8 cellular contexts compared by ENCODE assay signal in the genomic region with DNA sequence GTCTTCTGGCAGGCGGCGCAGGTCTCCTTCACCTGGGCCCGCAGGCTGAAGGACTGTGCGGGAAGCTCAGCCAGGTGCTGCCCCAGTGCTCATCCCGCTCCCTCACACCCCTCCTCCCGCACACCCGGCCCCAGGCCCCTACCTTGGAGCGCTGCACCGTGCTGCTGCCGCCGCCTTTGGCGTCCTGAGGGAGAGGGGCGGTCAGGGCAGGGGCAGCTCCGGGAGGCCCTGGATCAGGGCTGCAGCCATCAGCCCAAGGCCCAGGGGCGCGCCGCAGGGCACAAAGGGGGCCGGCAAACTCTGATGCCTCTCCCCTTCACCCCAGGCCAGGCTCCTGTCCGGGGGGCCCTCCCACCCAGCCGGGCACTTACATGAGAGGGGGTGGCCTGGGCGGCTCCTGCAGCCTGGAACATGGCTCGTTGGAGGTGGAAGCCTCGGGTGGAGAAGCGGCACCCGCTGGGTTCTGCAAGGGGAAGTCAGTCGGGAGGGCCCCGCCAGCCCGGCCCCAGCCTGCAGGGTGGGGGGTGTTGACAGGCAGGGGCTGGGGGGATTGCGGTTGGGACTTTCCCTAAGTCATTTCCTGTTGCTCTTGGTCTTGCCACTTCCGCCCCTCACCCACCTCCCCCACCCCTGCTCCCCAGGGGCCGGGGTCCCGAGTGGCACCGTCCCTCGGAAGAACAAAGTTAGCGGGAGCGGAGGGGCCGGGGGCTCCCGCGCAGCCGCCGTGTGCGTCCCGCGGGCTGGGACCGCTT. TPM values are rescaled to one million over a fixed set of nuclear protein-coding genes. Genes with fewer than 3 reads are reported as not detected.
DNase-seq lines count a peak whose midpoint lies in the region; ATAC-seq and TF ChIP-seq lines count a peak whose summit lies in the region.

No MANE protein-coding gene starts in this region.

- TF ChIP-seq EP300 in tibial nerve (IDR thresholded peaks at IDR 0.05): no peak

- peak overlapping the region; percentile 84 for H3K9ac ChIP-seq in NT2/D1 (ENCODE audit: insufficient read length, low read depth)

- peak; percentile 82 for DNase-seq in Daoy (ENCODE audit: low read depth)
- no peak for DNase-seq in NT2/D1 (ENCODE audit: low read depth, low spot score)
- peak; percentile 75 for DNase-seq in activated T-cell treated with anti-CD3 and anti-CD28 coated beads for 24 hours (ENCODE audit: low read depth)
- DNase-seq in fibroblast of pulmonary artery (ENCODE audit: low read depth): peak; percentile 48
- DNase-seq in occipital lobe (lab: John Stamatoyannopoulos, UW): peak; percentile 32
- DNase-seq in tibial nerve (ENCODE audit: low spot score in 2 of 2): no peak
- no peak for DNase-seq in epidermal melanocyte (ENCODE audit: insufficient read length, low spot score)

- WGBS in tibial nerve, 2 donors: 9% methylated on average over 18 to 36 of the region's 45 CpGs

- H3K9me3 ChIP-seq in NT2/D1 (ENCODE audit: insufficient read depth, low read length): no peaks in the 10 kb centered on the region
- H3K9me3 ChIP-seq in tibial nerve: no peaks in the 10 kb centered on the region

- TF ChIP-seq POLR2A in tibial nerve (IDR thresholded peaks at IDR 0.05): no peak

- H3K27ac ChIP-seq in tibial nerve: peak overlapping the region; percentile 55 to 97 (median 88)

- H3K27me3 ChIP-seq in NT2/D1 (ENCODE audit: insufficient read depth, insufficient read length) (no peaks in the 10 kb centered on the region), tibial nerve (no peaks in the 10 kb centered on the region)

- H3K36me3 ChIP-seq in NT2/D1 (ENCODE audit: insufficient read depth, insufficient read length, low read length) (peaks cover 61% of the 10 kb centered on the region), tibial nerve (peaks cover 0 to 31% (median 0%) of the 10 kb centered on the region in 3 donors)

- H3K4me3 ChIP-seq in NT2/D1 (ENCODE audit: insufficient read length, low read depth): peak overlapping the region; percentile 64
- peak overlapping the region; percentile 57 for H3K4me3 ChIP-seq in fibroblast of pulmonary artery (replicated peaks; ENCODE audit: low read depth, low read length)
- H3K4me3 ChIP-seq in tibial nerve: peak overlapping the region; percentile 41 to 84 (median 62)

- ATAC-seq in GM21825 (IDR thresholded peaks at IDR 0.05; ENCODE audit: unreplicated experiment): peak; percentile 22

- TF ChIP-seq CTCF in fibroblast of pulmonary artery (IDR thresholded peaks at IDR 0.05; ENCODE audit: low read length, missing control alignments) (no peak), tibial nerve (IDR thresholded peaks at IDR 0.05) (no peak)

- H3K4me1 ChIP-seq in NT2/D1 (ENCODE audit: insufficient read depth, insufficient read length): peaks cover 42% of the 10 kb centered on the region
- H3K4me1 ChIP-seq in tibial nerve: peaks cover 0 to 73% (median 35%) of the 10 kb centered on the region in 4 donors

RNA-seq across cellular contexts. Expression of a gene that starts 0.9 kb away (rescaled TPM):
- 32.3 and 41.7 TPM in 2 replicates for total RNA-seq in Daoy (2014; rRNA removed; shearing (Covaris generic))
- total RNA-seq in occipital lobe: 15.0 TPM
- total RNA-seq in tibial nerve: 10 to 100 TPM in 3 of 4 donors, 1 to 10 TPM in 1; 7.5 to 40.2 (median 25.2) TPM

RNA-seq across cellular contexts. Expression of a gene that starts 42.5 kb away (rescaled TPM):
- 10.9 and 18.7 TPM in 2 replicates for total RNA-seq in Daoy (2014; rRNA removed; shearing (Covaris generic))
- total RNA-seq in occipital lobe (27.8 TPM), tibial nerve (10 to 100 TPM; 38.0 to 45.8 (median 43.2) TPM)

Comparison
In these comparisons a context has a peak if more than half of its experiments do, and no peak if none do; other contexts are left out.
1. DNase-seq: peak in Daoy (single experiment), activated T-cell treated with anti-CD3 and anti-CD28 coated beads for 24 hours (single experiment), fibroblast of pulmonary artery (single experiment) and occipital lobe (single experiment); none in NT2/D1 (single experiment), tibial nerve (0 of 2) and epidermal melanocyte (single experiment).
2. Peak in every context shown above with its lines, with median percentiles within 50 percentile points of each other: H3K4me3 ChIP-seq.